Comparison of ENCODE assay signal across 8 cellular contexts in the genomic region with DNA sequence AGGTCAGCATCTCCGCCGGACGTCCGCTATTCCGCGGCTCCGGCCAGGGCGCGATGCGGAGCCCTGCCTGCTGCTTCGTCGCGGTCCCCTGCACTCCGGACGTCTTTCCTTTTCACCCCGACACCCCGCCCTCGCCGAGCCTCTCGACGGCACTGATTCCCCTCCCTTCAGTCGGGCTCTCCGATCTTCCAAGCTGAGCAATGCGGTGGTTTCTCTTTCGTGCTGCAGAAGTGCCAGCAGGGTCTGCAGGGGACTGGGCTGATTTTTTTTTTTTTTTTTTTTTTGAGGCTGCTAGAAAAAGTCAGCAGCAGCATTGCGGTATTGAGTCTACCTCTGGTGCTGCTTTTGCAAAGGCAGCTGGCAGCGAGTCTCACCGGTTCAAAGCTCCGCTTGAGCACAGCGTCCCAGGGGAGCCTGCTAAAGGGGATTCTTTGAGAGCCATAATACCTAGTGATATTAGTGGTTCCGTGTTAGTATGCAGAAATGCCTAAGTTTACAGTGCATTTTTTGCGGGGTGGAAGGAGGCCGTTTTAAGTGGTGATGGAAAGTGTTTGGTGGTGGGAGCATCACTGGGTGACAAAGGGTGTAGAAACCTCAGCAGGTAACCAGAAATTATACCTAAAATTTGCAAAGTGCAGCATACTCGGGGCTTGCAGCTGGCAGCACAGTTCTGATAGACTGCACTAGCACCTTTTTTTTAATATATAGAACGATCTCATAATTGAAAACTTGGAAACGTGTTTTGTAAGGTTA. TPM values are rescaled to one million over a fixed set of nuclear protein-coding genes. Genes with fewer than 3 reads are reported as not detected.
A peak's percentile ranks its signal among the peaks of the same experiment; 100 is the strongest.
DNase-seq lines count a peak whose midpoint lies in the region; ATAC-seq and TF ChIP-seq lines count a peak whose summit lies in the region.

No MANE protein-coding gene starts in this region.

- POLR2A ChIA-PET in PC-3 (lab: Charles Lee; ENCODE audit: unreplicated experiment) = interaction anchor here (0.5 kb wide), 1 partner anchor 143 kb away, joined by 4 read pairs; no protein-coding TSS in a partner anchor

- H3K27ac ChIP-seq in PC-3 (ENCODE audit: low read length) (no peak overlapping the region; the same call in 1 of the 2 replicates), stomach smooth muscle (ENCODE audit: low read length) (peak overlapping the region; percentile 53)

- peak overlapping the region; percentile 92 for H3K4me3 Mint-ChIP-seq in nephron progenitor cell

- H3K9me3 ChIP-seq in PC-3 (ENCODE audit: low read length) (no peaks in the 10 kb centered on the region), stomach smooth muscle (ENCODE audit: control insufficient read depth in 2 of 2, low read length in 2 of 2) (no peaks in the 10 kb centered on the region)

- H3K27ac Mint-ChIP-seq in nephron progenitor cell = peak overlapping the region; percentile 98

- 0 out of 2 replicates have a peak, but pooled peaks cover 6% of the 10 kb centered on the region for H4K20me1 ChIP-seq in PC-3 (ENCODE audit: low read length)

- H3K27me3 ChIP-seq in PC-3 (ENCODE audit: low read length) (no peaks in the 10 kb centered on the region), stomach smooth muscle (ENCODE audit: control insufficient read depth in 1 of 2, insufficient read depth in 2 of 2, low read length in 2 of 2) (no peaks in the 10 kb centered on the region)

- H3K9me2 ChIP-seq in PC-3 (replicated peaks; ENCODE audit: low read length) = no peaks in the 10 kb centered on the region

- H3K36me3 Mint-ChIP-seq in nephron progenitor cell (ENCODE audit: low read depth) = no peaks in the 10 kb centered on the region

- TF ChIP-seq CTCF in PC-3 (conservative IDR thresholded peaks at IDR 0.05; ENCODE audit: low read depth, low read length) (no peak), nephron progenitor cell (IDR thresholded peaks at IDR 0.05) (no peak)

- H3K4me3 ChIP-seq in PC-3 (ENCODE audit: low read length) = peak overlapping the region; percentile 80
- peak overlapping the region; percentile 88 to 92 for H3K4me3 ChIP-seq in stomach smooth muscle (ENCODE audit: low read length in 2 of 2)

- H3K9ac ChIP-seq in PC-3 (ENCODE audit: low read length) = peak overlapping the region; percentile 83; the same call in 1 of the 2 replicates
- peak overlapping the region; percentile 63 to 66 for H3K9ac ChIP-seq in stomach smooth muscle (ENCODE audit: low read length in 2 of 2)

- CTCF ChIA-PET in PC-3 (lab: Charles Lee) = interaction anchor here (0.5 to 0.6 kb wide), 2 partner anchors 118 to 773 kb away, joined by 4 to 12 read pairs; no protein-coding TSS in a partner anchor

- no peaks in the 10 kb centered on the region for H3K27me3 Mint-ChIP-seq in nephron progenitor cell (ENCODE audit: low read depth, poor library complexity)

- DNase-seq in COR-L47 (lab: John Stamatoyannopoulos, UW) (peak; percentile 27), HT1080 (ENCODE audit: low read depth) (peak; percentile 69), PC-3 (peak; percentile 37), fibroblast of peridontal ligament (ENCODE audit: extremely low read depth) (peak; percentile 54), nephron progenitor cell (peak; percentile 55)
- DNase-seq in activated T-helper 1 cell treated with anti-CD3 and anti-CD28 coated beads, Interleukin-2, amount 50 U/mL, for 16 hours (ENCODE audit: low read depth in 1 of 2, low spot score in 1 of 2) = peak; percentile 55 to 60

- ATAC-seq in GM21360 (IDR thresholded peaks at IDR 0.05; ENCODE audit: unreplicated experiment) (peak; percentile 30), PC-3 (peak; percentile 4; the same call in 1 of the 2 replicates)

- H3K4me2 ChIP-seq in PC-3 (ENCODE audit: low read length) = peak overlapping the region; percentile 81

- H3K79me2 ChIP-seq in PC-3 (ENCODE audit: low read length) = peaks cover 70% of the 10 kb centered on the region

- H3K4me1 ChIP-seq in PC-3 (ENCODE audit: insufficient read depth, low read length) (peaks cover 17% of the 10 kb centered on the region), stomach smooth muscle (ENCODE audit: control insufficient read depth, insufficient read depth, low read length) (peaks cover 14% of the 10 kb centered on the region)

- intact Hi-C loops in PC-3 (cut with micrococcal nuclease) = loop anchor here (2.0 to 10.0 kb wide), 2 partner anchors 137 to 149 kb away; no protein-coding TSS in a partner anchor

- H3F3A ChIP-seq in PC-3 (ENCODE audit: low read length, unreplicated experiment) = no peaks in the 10 kb centered on the region

- H3K4me1 Mint-ChIP-seq in nephron progenitor cell = peaks cover 64% of the 10 kb centered on the region

- peak overlapping the region; percentile 62 for H2AFZ ChIP-seq in PC-3 (ENCODE audit: low read length)

- no peaks in the 10 kb centered on the region for H3K9me3 Mint-ChIP-seq in nephron progenitor cell

- H3K36me3 ChIP-seq in PC-3 (ENCODE audit: low read depth, low read length) (no peaks in the 10 kb centered on the region), stomach smooth muscle (ENCODE audit: control insufficient read depth in 2 of 2, insufficient read depth in 2 of 2, low read length in 2 of 2) (no peaks in the 10 kb centered on the region)

- BruUV-seq in PC-3 (replicated peaks; lab: Mats Ljungman, UMichigan) = no TSS peak

RNA-seq across cellular contexts. Expression of a gene that starts 1.0 kb away (rescaled TPM):
- 13.1 and 16.1 TPM in 2 replicates for total RNA-seq in HT1080 (2014; rRNA removed; shearing (Covaris generic))
- polyA plus RNA-seq in HT1080 (2015; cell fraction: cytosol; rRNA removed) = 7.2 and 9.7 TPM in 2 replicates
- 23.8 and 28.3 TPM in 2 replicates for polyA plus RNA-seq in HT1080 (2015; cell fraction: nucleus; rRNA removed)
- 15.5 and 16.9 TPM in 2 replicates for total RNA-seq in PC-3 (2014; rRNA removed)
